9 cellular contexts compared by ENCODE assay signal in the genomic region with DNA sequence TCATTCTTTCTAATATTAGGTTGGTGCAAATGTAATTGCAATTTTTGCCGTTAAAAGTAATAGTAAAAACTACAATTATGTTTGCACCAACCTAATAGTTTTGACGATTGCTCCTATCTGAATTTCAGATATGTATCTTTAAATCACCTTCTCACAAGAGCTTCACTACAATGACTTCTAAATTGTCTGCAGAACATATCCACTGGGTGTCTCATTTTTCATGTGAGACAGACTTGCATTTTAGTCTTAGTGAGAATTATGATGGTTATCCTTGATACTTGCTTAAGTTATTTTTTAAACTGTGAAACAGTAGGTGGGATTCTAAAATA.
DNase-seq lines count a peak whose midpoint lies in the region; ATAC-seq lines count a peak whose summit lies in the region.
"Had no signal": no experiment of that assay in that cellular context is flagged by ENCODE, and none has a peak within 500 bp of the region (broad histone marks: within the 10 kb centered on the region; RNA-seq: fewer than 3 reads in every experiment).

No MANE protein-coding gene starts in this region.

- H3K9me3 Mint-ChIP-seq in activated naive CD4-positive, alpha-beta T cell treated with anti-CD3 and anti-CD28 coated beads, Interleukin-2, amount 50 U/mL, for 72 hours, result peaks cover 1 to 21% of the 10 kb centered on the region in 2 donors

- DNase-seq in A172 (ENCODE audit: low spot score) (peak; percentile 34), NCI-H1694 treated with DMSO at 0.1 percent for 48 hours (lab: John Stamatoyannopoulos, UW) (no peak), DMS 273 (lab: John Stamatoyannopoulos, UW; ENCODE audit: unreplicated experiment) (no peak), OCI-M2 (lab: John Stamatoyannopoulos, UW; ENCODE audit: unreplicated experiment) (no peak)
- DNase-seq in activated naive CD4-positive, alpha-beta T cell treated with anti-CD3 and anti-CD28 coated beads, Interleukin-2, amount 50 U/mL, for 72 hours (ENCODE audit: low spot score in 2 of 2), result no peak
- DNase-seq: retina had no signal

- ATAC-seq in GM18867 (IDR thresholded peaks at IDR 0.05; ENCODE audit: unreplicated experiment), result peak; percentile 10
- ATAC-seq in HG03039 (IDR thresholded peaks at IDR 0.05; ENCODE audit: unreplicated experiment), result peak; percentile 9
- ATAC-seq in activated naive CD4-positive, alpha-beta T cell treated with anti-CD3 and anti-CD28 coated beads, Interleukin-2, amount 50 U/mL, for 72 hours, result peak in 1 of 2 donors; percentile 8
- no peak for ATAC-seq in GM21786 (IDR thresholded peaks at IDR 0.05; ENCODE audit: unreplicated experiment)

- H3K36me3 Mint-ChIP-seq in activated naive CD4-positive, alpha-beta T cell treated with anti-CD3 and anti-CD28 coated beads, Interleukin-2, amount 50 U/mL, for 72 hours, result peaks cover 21 to 35% of the 10 kb centered on the region in 2 donors

- H3K27ac Mint-ChIP-seq in activated naive CD4-positive, alpha-beta T cell treated with anti-CD3 and anti-CD28 coated beads, Interleukin-2, amount 50 U/mL, for 72 hours, result peak overlapping the region; percentile 29 to 86
